ENCODE assay signal across 14 cellular contexts in genomic region chr1:205041998-205042910, GRCh38. TPM values are rescaled to one million over a fixed set of nuclear protein-coding genes. Genes with fewer than 3 reads are reported as not detected.
DNase-seq lines count a peak whose midpoint lies in the region; ATAC-seq and TF ChIP-seq lines count a peak whose summit lies in the region.
"Had no signal": no experiment of that assay in that cellular context is flagged by ENCODE, and none has a peak within 500 bp of the region (broad histone marks: within the 10 kb centered on the region; RNA-seq: fewer than 3 reads in every experiment).

No MANE protein-coding gene starts in this region.

- peaks cover 33% of the 10 kb centered on the region for H3K4me1 Mint-ChIP-seq in WTC11
- H3K4me1 Mint-ChIP-seq: mesothelial cell of epicardium had no signal

- peak overlapping the region; percentile 18; the same call in 1 of the 2 replicates for H3K4me3 Mint-ChIP-seq in WTC11
- H3K4me3 Mint-ChIP-seq: activated CD4-positive, alpha-beta memory T cell treated with anti-CD3 and anti-CD28 coated beads for 36 hours; mesothelial cell of epicardium had no signal

- H3K27ac Mint-ChIP-seq in WTC11: no peak overlapping the region
- H3K27ac Mint-ChIP-seq: activated CD4-positive, alpha-beta memory T cell treated with anti-CD3 and anti-CD28 coated beads for 36 hours; mesothelial cell of epicardium had no signal

- CTCF ChIA-PET in WTC11 (lab: Charles Lee): interaction anchor here (1.0 to 8.8 kb wide), 3 partner anchors 19 to 53 kb away, joined by 3 to 90 read pairs (median 4); no protein-coding TSS in a partner anchor

- intact Hi-C loops in head of caudate nucleus (cut with DNase I) (no loop called here), posterior cingulate gyrus (cut with DNase I) (loop anchor here (10.0 kb wide), 1 partner anchor 213 kb away; no protein-coding TSS in a partner anchor)

- H3K9me3 Mint-ChIP-seq in WTC11: no peaks in the 10 kb centered on the region
- H3K9me3 Mint-ChIP-seq: activated CD4-positive, alpha-beta memory T cell treated with anti-CD3 and anti-CD28 coated beads for 36 hours; mesothelial cell of epicardium had no signal

- peaks cover 44% of the 10 kb centered on the region for H3K27me3 Mint-ChIP-seq in WTC11 (ENCODE audit: low read depth)

- ATAC-seq in WTC11 (no peak), GM18517 (IDR thresholded peaks at IDR 0.05; ENCODE audit: unreplicated experiment) (no peak)

- DNase-seq in NCI-H2171 treated with DMSO at 0.1 percent for 48 hours (lab: John Stamatoyannopoulos, UW) (peak; percentile 72), NCI-H2171 (lab: John Stamatoyannopoulos, UW) (no peak), WTC11 (ENCODE audit: low spot score) (no peak), head of caudate nucleus (peak; percentile 43 to 91 (median 75)), posterior cingulate gyrus (peak in 9 of 10 donors; percentile 43 to 96 (median 67)), LoVo (ENCODE audit: low spot score) (no peak), OCI-M2 (lab: John Stamatoyannopoulos, UW; ENCODE audit: unreplicated experiment) (no peak)
- DNase-seq: activated CD4-positive, alpha-beta memory T cell treated with anti-CD3 and anti-CD28 coated beads for 36 hours; kidney; NCI-H510A treated with DMSO at 0.1 percent for 48 hours; Peyer's patch had no signal

- no peak for TF ChIP-seq CTCF in WTC11 (IDR thresholded peaks at IDR 0.05)

- no peaks in the 10 kb centered on the region for H3K36me3 Mint-ChIP-seq in WTC11
- H3K36me3 Mint-ChIP-seq: activated CD4-positive, alpha-beta memory T cell treated with anti-CD3 and anti-CD28 coated beads for 36 hours; mesothelial cell of epicardium had no signal

- POLR2A ChIA-PET in WTC11 (lab: Charles Lee): no interaction called here

TF ChIP-seq in WTC11, 78 proteins besides CTCF, POLR2A, EP300 and RAD21:
- TF ChIP-seq E2F1 (CRISPR knock-in tag; IDR thresholded peaks at IDR 0.05) (no peak), NFE2L1 (CRISPR knock-in tag; IDR thresholded peaks at IDR 0.05) (no peak), ATF2 (CRISPR knock-in tag; IDR thresholded peaks at IDR 0.05; ENCODE audit: borderline replicate concordance, low read depth) (no peak)

RNA-seq across cellular contexts. Expression of gene CNTN2, which starts 0.8 kb away (rescaled TPM):
- 0.89 to 1.3 TPM (median 1.2 TPM) in 3 replicates for total RNA-seq in WTC11 (2021)
- total RNA-seq: activated CD4-positive, alpha-beta memory T cell treated with anti-CD3 and anti-CD28 coated beads for 36 hours; upper lobe of left lung had no signal

RNA-seq across cellular contexts. Expression of gene TMEM81, which starts 42.0 kb away (rescaled TPM):
- total RNA-seq in WTC11 (2021): 5.7 to 7.5 TPM (median 5.7 TPM) in 3 replicates

Comparison
In these comparisons a context has a peak if more than half of its experiments do, and no peak if none do; other contexts are left out.
1. DNase-seq: peak in NCI-H2171 treated with DMSO at 0.1 percent for 48 hours (single experiment), head of caudate nucleus (42 of 42) and posterior cingulate gyrus (9 of 10); none in NCI-H2171 (single experiment), WTC11 (single experiment), LoVo (single experiment) and OCI-M2 (single experiment).